ENCODE assay signal across 1 cellular context in the genomic region with DNA sequence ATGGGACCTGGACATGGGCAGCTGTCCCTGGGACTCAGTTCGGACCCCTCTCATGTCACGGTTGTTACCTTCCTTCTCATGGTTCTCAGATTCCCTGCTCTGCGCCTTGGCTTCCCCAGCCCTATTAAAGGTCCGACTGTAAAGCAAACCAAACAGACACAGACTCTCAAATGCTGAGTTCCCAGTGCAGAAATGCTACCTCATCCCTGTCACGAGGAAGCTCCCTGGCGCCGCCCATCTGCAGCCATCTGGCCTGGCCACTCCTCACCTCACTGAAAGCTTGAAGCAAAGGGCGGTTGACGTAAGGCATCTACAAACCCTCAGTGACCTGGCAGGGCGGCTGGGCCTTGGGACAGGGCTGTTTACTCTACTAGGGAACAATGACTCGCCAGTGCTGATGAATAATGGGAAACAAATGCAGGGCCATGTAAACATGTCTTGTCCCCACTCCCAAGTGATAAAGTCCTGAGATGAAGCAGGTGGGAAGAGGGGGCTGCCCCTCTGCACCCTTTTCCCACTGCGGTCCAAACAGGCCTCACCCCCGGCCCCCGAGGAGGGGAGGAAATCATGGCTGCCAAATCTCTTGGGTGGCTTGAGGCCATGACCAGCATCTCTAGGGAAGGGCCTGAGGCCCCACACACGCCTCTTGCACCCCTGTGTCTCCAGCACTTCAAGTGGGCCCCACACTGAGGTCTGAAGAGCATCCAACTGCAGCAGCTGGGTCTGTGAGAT.
TF ChIP-seq lines count a peak whose summit lies in the region.

No MANE protein-coding gene starts in this region.

TF ChIP-seq in SK-N-SH treated with all-trans-retinoic acid at 6 μM for 48 hours, 23 proteins besides CTCF, POLR2A, EP300 and RAD21 (continued from another document):
- TF ChIP-seq TSHZ2 (CRISPR knock-in tag; IDR thresholded peaks at IDR 0.05) (no peak), TOX (CRISPR knock-in tag; IDR thresholded peaks at IDR 0.05; ENCODE audit: borderline replicate concordance) (no peak), OSR1 (CRISPR knock-in tag; IDR thresholded peaks at IDR 0.05) (no peak), ZFP30 (CRISPR knock-in tag; IDR thresholded peaks at IDR 0.05) (no peak), ISL1 (CRISPR knock-in tag; IDR thresholded peaks at IDR 0.05) (no peak), RARB (CRISPR knock-in tag; IDR thresholded peaks at IDR 0.05) (no peak)
